ENCODE assay signal across 13 cellular contexts in the genomic region with DNA sequence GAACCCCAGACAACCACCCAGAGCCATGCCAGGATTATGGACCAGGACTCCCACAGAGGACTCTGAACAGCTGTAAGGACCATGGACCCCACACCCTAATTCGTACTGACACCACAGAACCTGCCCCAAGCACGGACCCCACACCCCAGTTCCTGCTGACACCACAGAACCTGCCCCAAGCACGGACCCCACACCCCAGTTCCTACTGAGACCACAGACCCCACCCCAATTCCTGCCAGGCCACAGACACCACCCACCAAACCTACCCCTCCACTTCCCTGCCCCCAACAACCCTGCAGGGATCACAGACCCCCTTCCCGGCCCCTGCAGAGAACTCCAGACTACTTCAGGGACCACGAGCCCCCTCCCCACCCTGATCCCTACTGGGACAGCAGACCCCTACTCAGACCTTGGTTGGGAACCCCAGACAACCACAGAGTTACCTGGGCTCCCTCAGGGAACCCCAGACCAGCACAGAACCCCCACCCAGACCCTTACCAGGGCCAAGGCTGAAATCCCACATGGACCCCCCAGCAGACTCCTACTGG. TPM values are rescaled to one million over a fixed set of nuclear protein-coding genes. Genes with fewer than 3 reads are reported as not detected.
A peak's percentile ranks its signal among the peaks of the same experiment; 100 is the strongest.
DNase-seq lines count a peak whose midpoint lies in the region; TF ChIP-seq lines count a peak whose summit lies in the region.
"Had no signal": no experiment of that assay in that cellular context is flagged by ENCODE, and none has a peak within 500 bp of the region (broad histone marks: within the 10 kb centered on the region; RNA-seq: fewer than 3 reads in every experiment).

No MANE protein-coding gene starts in this region.

- CTCF ChIA-PET in activated CD4-positive, alpha-beta T cell treated with anti-CD3 and anti-CD28 coated beads, Interleukin-2, amount 10 ng/mL, durations not matched to agents 7 days and 5 days (lab: Charles Lee), result no interaction called here

- H3K9me3 ChIP-seq in SK-N-MC (ENCODE audit: low read depth, low read length) (no peaks in the 10 kb centered on the region), fibroblast of lung (ENCODE audit: control insufficient read depth, insufficient read depth, low read depth, low read length) (no peaks in the 10 kb centered on the region), sigmoid colon (no peaks in the 10 kb centered on the region)
- H3K9me3 ChIP-seq: tibial artery had no signal

- intact Hi-C loops in sigmoid colon (cut with DNase I), result loop anchor here (5.0 kb wide), 2 partner anchors 90 to 910 kb away; partner anchors contain the start of gene AKAP17A

- H3K4me2 ChIP-seq in fibroblast of lung (ENCODE audit: extremely low read depth, insufficient read depth, low read length), result peak overlapping the region; percentile 25

- in situ Hi-C loops in G401 (cut with HindIII; ENCODE audit: low sequenced_read_pairs), result no loop called here

- H3K4me1 ChIP-seq in fibroblast of lung (ENCODE audit: control insufficient read depth, extremely low read depth, insufficient read depth, low read length) (peaks cover 10% of the 10 kb centered on the region), sigmoid colon (peaks cover 0 to 30% (median 27%) of the 10 kb centered on the region in 4 donors)

- TF ChIP-seq POLR2A in sigmoid colon (IDR thresholded peaks at IDR 0.05), result no peak

- H3K4me3 Mint-ChIP-seq in activated CD4-positive, alpha-beta T cell treated with anti-CD3 and anti-CD28 coated beads, Interleukin-2, amount 10 ng/mL, durations not matched to agents 7 days and 5 days, result peak overlapping the region; percentile 69

- H3K36me3 Mint-ChIP-seq in activated CD4-positive, alpha-beta T cell treated with anti-CD3 and anti-CD28 coated beads, Interleukin-2, amount 10 ng/mL, durations not matched to agents 7 days and 5 days (ENCODE audit: low read depth), result peaks cover 9% of the 10 kb centered on the region

- POLR2A ChIA-PET in activated CD4-positive, alpha-beta T cell treated with anti-CD3 and anti-CD28 coated beads, Interleukin-2, amount 10 ng/mL, durations not matched to agents 7 days and 5 days (lab: Charles Lee), result no interaction called here

- TF ChIP-seq CTCF in fibroblast of lung (conservative IDR thresholded peaks at IDR 0.05 in 1 of 2, IDR thresholded peaks at IDR 0.05 in 1 of 2; ENCODE audit: low read depth in 1 of 2, low read length in 2 of 2) (no peak), sigmoid colon (IDR thresholded peaks at IDR 0.05) (no peak)

- peaks cover 29% of the 10 kb centered on the region for H3K79me2 ChIP-seq in fibroblast of lung (ENCODE audit: control insufficient read depth, insufficient read depth, low read length)

- H3K27me3 ChIP-seq in fibroblast of lung (ENCODE audit: control insufficient read depth, insufficient read depth, low read length) (no peaks in the 10 kb centered on the region), sigmoid colon (no peaks in the 10 kb centered on the region)
- H3K27me3 ChIP-seq: dorsolateral prefrontal cortex, tibial artery had no signal

- H3K27ac ChIP-seq in SK-N-MC, result 0 out of 2 replicates have a peak overlapping the region, but pooled peaks have one; percentile 54
- H3K27ac ChIP-seq in fibroblast of lung (ENCODE audit: insufficient read depth, low read length), result no peak overlapping the region
- no peak overlapping the region for H3K27ac ChIP-seq in sigmoid colon
- H3K27ac ChIP-seq: dorsolateral prefrontal cortex, tibial artery had no signal

- H4K20me1 ChIP-seq in fibroblast of lung (ENCODE audit: control insufficient read depth, extremely low read depth, insufficient read depth, low read length), result no peaks in the 10 kb centered on the region

- no peak for DNase-seq in activated CD4-positive, alpha-beta T cell treated with anti-CD3 and anti-CD28 coated beads, Interleukin-2, amount 10 ng/mL, durations not matched to agents 7 days and 5 days
- no peak for DNase-seq in activated CD4-positive, alpha-beta T cell treated with anti-CD3 and anti-CD28 coated beads, Interleukin-2, amount 50 U/mL, for 48 hours
- DNase-seq in SK-N-MC (ENCODE audit: low read depth, low spot score) (no peak), fibroblast of lung (ENCODE audit: low read depth in 2 of 2) (no peak), sigmoid colon (peak; percentile 54), SHP77 treated with DMSO at 0.1 percent for 48 hours (lab: John Stamatoyannopoulos, UW) (no peak), G401 (ENCODE audit: low spot score) (no peak), HUDEP-2 (lab: John Stamatoyannopoulos, UW; ENCODE audit: unreplicated experiment in 76 of 76) (no peak)
- DNase-seq: activated gamma-delta T cell treated with Interleukin-2 at 50 U/mL for 16 hours, DMS79 treated with DMSO at 0.1 percent for 48 hours, left ventricle myocardium superior, tibial artery had no signal

- peaks cover 29% of the 10 kb centered on the region for H3K4me1 Mint-ChIP-seq in activated CD4-positive, alpha-beta T cell treated with anti-CD3 and anti-CD28 coated beads, Interleukin-2, amount 10 ng/mL, durations not matched to agents 7 days and 5 days

- no peaks in the 10 kb centered on the region for H3K9me3 Mint-ChIP-seq in activated CD4-positive, alpha-beta T cell treated with anti-CD3 and anti-CD28 coated beads, Interleukin-2, amount 10 ng/mL, durations not matched to agents 7 days and 5 days

- no peaks in the 10 kb centered on the region for H3K27me3 Mint-ChIP-seq in activated CD4-positive, alpha-beta T cell treated with anti-CD3 and anti-CD28 coated beads, Interleukin-2, amount 10 ng/mL, durations not matched to agents 7 days and 5 days

- TF ChIP-seq EP300 in sigmoid colon (IDR thresholded peaks at IDR 0.05), result no peak

- WGBS in sigmoid colon, 2 donors, result 70 to 81% methylated on average over 5 of the region's 5 CpGs

- H3K4me3 ChIP-seq in SK-N-MC (no peak overlapping the region), fibroblast of lung (replicated peaks in 1 of 4; ENCODE audit: control extremely low read depth in 1 of 4, insufficient read depth in 1 of 4, low read depth in 3 of 4, low read length in 4 of 4) (no peak overlapping the region), sigmoid colon (no peak overlapping the region)
- H3K4me3 ChIP-seq: dorsolateral prefrontal cortex, tibial artery had no signal

- H3K27ac Mint-ChIP-seq in activated CD4-positive, alpha-beta T cell treated with anti-CD3 and anti-CD28 coated beads, Interleukin-2, amount 10 ng/mL, durations not matched to agents 7 days and 5 days, result peak overlapping the region; percentile 84

- H2AFZ ChIP-seq in fibroblast of lung (ENCODE audit: low read length), result no peak overlapping the region

- H3K9ac ChIP-seq in SK-N-MC (ENCODE audit: insufficient read length) (no peak overlapping the region), fibroblast of lung (ENCODE audit: insufficient read depth, low read length) (no peak overlapping the region)

- peaks cover 6% of the 10 kb centered on the region; the same call in 1 of the 2 replicates for H3K36me3 ChIP-seq in SK-N-MC (ENCODE audit: insufficient read depth, low read length)
- no peaks in the 10 kb centered on the region for H3K36me3 ChIP-seq in fibroblast of lung (ENCODE audit: control insufficient read depth, insufficient read depth, low read length)
- no peaks in the 10 kb centered on the region for H3K36me3 ChIP-seq in sigmoid colon
- H3K36me3 ChIP-seq: tibial artery had no signal

RNA-seq across cellular contexts. Expression of gene DHRSX, which starts 1.4 kb away (rescaled TPM):
- 10 to 100 TPM; 15.5 to 16.1 TPM for total RNA-seq in activated CD4-positive, alpha-beta T cell treated with anti-CD3 and anti-CD28 coated beads, Interleukin-2, amount 10 ng/mL, durations not matched to agents 7 days and 5 days
- 23.9 and 25.6 TPM in 2 replicates for total RNA-seq in fibroblast of lung
- polyA plus RNA-seq in fibroblast of lung, result 23.7 and 24.9 TPM in 2 replicates
- 21.2 and 24.6 TPM in 2 replicates for polyA plus RNA-seq in fibroblast of lung (2012)
- polyA minus RNA-seq in fibroblast of lung (ENCODE audit: low replicate concordance), result 61.9 and 87.8 TPM in 2 replicates
- total RNA-seq in sigmoid colon, result 10 to 100 TPM; 12.5 to 25.2 (median 15.1) TPM
- polyA plus RNA-seq in sigmoid colon, result 10 to 100 TPM; 12.5 to 16.8 (median 16.2) TPM
- 12.9 and 17.4 TPM in 2 replicates for total RNA-seq in G401 (2014; rRNA removed; shearing (Covaris generic))

RNA-seq across cellular contexts. Expression of gene ZBED1, which starts 1.4 kb away (rescaled TPM):
- total RNA-seq in activated CD4-positive, alpha-beta T cell treated with anti-CD3 and anti-CD28 coated beads, Interleukin-2, amount 10 ng/mL, durations not matched to agents 7 days and 5 days, result 10 to 100 TPM; 36.5 to 36.9 TPM
- total RNA-seq in fibroblast of lung (24.8 and 27.7 TPM in 2 replicates), sigmoid colon (10 to 100 TPM; 25.8 to 35.6 (median 27.6) TPM)
- polyA plus RNA-seq in fibroblast of lung (14.4 and 14.5 TPM in 2 replicates), sigmoid colon (10 to 100 TPM; 24.6 to 30.6 (median 29.4) TPM)
- 16.3 and 17.2 TPM in 2 replicates for polyA plus RNA-seq in fibroblast of lung (2012)
- 14.6 and 20.5 TPM in 2 replicates for polyA minus RNA-seq in fibroblast of lung (ENCODE audit: low replicate concordance)
- 53.6 and 62.0 TPM in 2 replicates for total RNA-seq in G401 (2014; rRNA removed; shearing (Covaris generic))
